22 cellular contexts compared by ENCODE assay signal in the genomic region with DNA sequence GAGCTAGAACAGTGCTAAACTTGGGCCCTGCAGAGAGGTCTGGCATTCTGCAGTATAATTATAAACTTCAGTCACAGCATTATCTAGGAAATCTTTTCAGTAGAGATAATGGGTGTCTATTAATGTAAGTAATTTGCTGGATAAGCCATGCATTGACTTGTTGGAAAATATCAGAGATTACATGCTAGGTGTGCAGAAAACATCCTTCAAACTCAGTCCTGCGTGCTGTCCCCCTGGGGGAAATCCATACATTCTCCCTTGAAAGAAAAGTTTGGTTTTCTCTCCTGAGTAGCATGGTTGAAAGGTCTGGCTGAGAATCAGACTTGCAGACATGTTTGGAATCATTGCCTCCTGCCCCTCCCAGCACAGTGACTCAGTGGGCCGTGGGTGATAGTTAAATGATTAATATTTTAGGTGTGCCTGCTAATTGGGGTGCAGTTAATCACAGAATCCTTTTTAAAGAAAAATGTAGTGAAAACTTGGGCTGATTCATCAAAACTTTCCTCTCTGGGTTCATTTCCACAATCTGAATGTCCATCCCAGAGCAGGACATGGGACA. TPM values are rescaled to one million over a fixed set of nuclear protein-coding genes. Genes with fewer than 3 reads are reported as not detected.
DNase-seq lines count a peak whose midpoint lies in the region; ATAC-seq and TF ChIP-seq lines count a peak whose summit lies in the region.
"Had no signal": no experiment of that assay in that cellular context is flagged by ENCODE, and none has a peak within 500 bp of the region (broad histone marks: within the 10 kb centered on the region; RNA-seq: fewer than 3 reads in every experiment).

No MANE protein-coding gene starts in this region.

- no peaks in the 10 kb centered on the region for H4K20me1 ChIP-seq in mammary epithelial cell (ENCODE audit: insufficient read depth, low read length)

- peak overlapping the region; percentile 46 for H2AFZ ChIP-seq in mammary epithelial cell (ENCODE audit: low read depth, low read length)

- TF ChIP-seq CTCF in mammary epithelial cell (conservative IDR thresholded peaks at IDR 0.05 in 1 of 2, IDR thresholded peaks at IDR 0.05 in 1 of 2; ENCODE audit: extremely low read depth in 1 of 2, insufficient read depth in 1 of 2, low read depth in 1 of 2, low read length in 2 of 2) = no peak
- TF ChIP-seq CTCF in MCF 10A (IDR thresholded peaks at IDR 0.05; ENCODE audit: unreplicated experiment) = no peak
- no peak for TF ChIP-seq CTCF in foreskin keratinocyte (conservative IDR thresholded peaks at IDR 0.05)
- TF ChIP-seq CTCF in type B pancreatic cell (conservative IDR thresholded peaks at IDR 0.05) = no peak

- H3K4me2 ChIP-seq in mammary epithelial cell (ENCODE audit: insufficient read depth, low read depth, low read length) = no peak overlapping the region

- no peak overlapping the region for H3K27ac ChIP-seq in mammary epithelial cell (ENCODE audit: insufficient read depth, low read depth, low read length)
- no peak overlapping the region for H3K27ac ChIP-seq in foreskin keratinocyte
- H3K27ac ChIP-seq: HL-60 had no signal

- in situ Hi-C loops in mammary epithelial cell (cut with MboI; ENCODE audit: low sequenced_read_pairs in 2 of 2) = no loop called here

- H3K9me3 Mint-ChIP-seq in MCF 10A (ENCODE audit: unreplicated experiment) (no peaks in the 10 kb centered on the region), type B pancreatic cell (no peaks in the 10 kb centered on the region)
- no peaks in the 10 kb centered on the region for H3K9me3 Mint-ChIP-seq in stimulated activated naive CD8-positive, alpha-beta T cell treated with anti-CD3 and anti-CD28 coated beads, Interleukin-15, amount 100 ng/mL, for 72 hours
- H3K9me3 Mint-ChIP-seq: CD4-positive, CD25-positive, alpha-beta regulatory T cell; CD8-positive, alpha-beta memory T cell had no signal

- no peak for DNase-seq in mammary epithelial cell
- no peak for DNase-seq in MCF 10A (ENCODE audit: unreplicated experiment)
- DNase-seq in foreskin keratinocyte = no peak
- no peak for DNase-seq in type B pancreatic cell (ENCODE audit: extremely low spot score, unreplicated experiment)
- no peak for DNase-seq in stimulated activated naive CD8-positive, alpha-beta T cell treated with anti-CD3 and anti-CD28 coated beads, Interleukin-15, amount 100 ng/mL, for 72 hours
- DNase-seq in NCI-H1694 (lab: John Stamatoyannopoulos, UW) = no peak
- DNase-seq: ACHN; BE2C; C1 segment of cervical spinal cord; CD4-positive, CD25-positive, alpha-beta regulatory T cell; CD8-positive, alpha-beta memory T cell; COR-L47; DMS 273 treated with DMSO at 0.1 percent for 48 hours; DMS53; DND-41; EL; H9 had no signal

- H3K36me3 Mint-ChIP-seq in MCF 10A (ENCODE audit: insufficient read depth, unreplicated experiment) = no peaks in the 10 kb centered on the region
- H3K36me3 Mint-ChIP-seq in type B pancreatic cell = no peaks in the 10 kb centered on the region
- H3K36me3 Mint-ChIP-seq: CD4-positive, CD25-positive, alpha-beta regulatory T cell had no signal

- H3K27me3 Mint-ChIP-seq in MCF 10A (ENCODE audit: insufficient read depth, unreplicated experiment) = no peaks in the 10 kb centered on the region
- no peaks in the 10 kb centered on the region for H3K27me3 Mint-ChIP-seq in type B pancreatic cell
- peaks cover 8% of the 10 kb centered on the region for H3K27me3 Mint-ChIP-seq in stimulated activated naive CD8-positive, alpha-beta T cell treated with anti-CD3 and anti-CD28 coated beads, Interleukin-15, amount 100 ng/mL, for 72 hours

- BruUV-seq in mammary epithelial cell (replicated peaks; lab: Mats Ljungman, UMichigan) (no TSS peak), MCF 10A (replicated peaks; lab: Mats Ljungman, UMichigan) (no TSS peak)

- peaks cover 8% of the 10 kb centered on the region for H3K4me1 ChIP-seq in mammary epithelial cell (ENCODE audit: insufficient read depth, low read length)
- no peaks in the 10 kb centered on the region for H3K4me1 ChIP-seq in foreskin keratinocyte
- H3K4me1 ChIP-seq: BE2C had no signal

- no peak overlapping the region for H3K27ac Mint-ChIP-seq in MCF 10A (ENCODE audit: low read depth, unreplicated experiment)
- H3K27ac Mint-ChIP-seq in type B pancreatic cell = peak overlapping the region; percentile 60
- no peak overlapping the region for H3K27ac Mint-ChIP-seq in stimulated activated naive CD8-positive, alpha-beta T cell treated with anti-CD3 and anti-CD28 coated beads, Interleukin-15, amount 100 ng/mL, for 72 hours
- H3K27ac Mint-ChIP-seq: CD4-positive, CD25-positive, alpha-beta regulatory T cell; CD8-positive, alpha-beta memory T cell; H9 had no signal

- POLR2A ChIA-PET in MCF 10A (lab: Yijun Ruan, JAX) = interaction anchor here (0.7 kb wide), 2 partner anchors 19 to 115 kb away, joined by 3 to 4 read pairs; no protein-coding TSS in a partner anchor

- H3K9me3 ChIP-seq in mammary epithelial cell (replicated peaks; ENCODE audit: insufficient read depth, low read length) = no peaks in the 10 kb centered on the region
- H3K9me3 ChIP-seq: BE2C had no signal

- no peak overlapping the region for H3K4me3 ChIP-seq in mammary epithelial cell (replicated peaks in 1 of 3; ENCODE audit: insufficient read depth in 1 of 3, low read depth in 2 of 3, low read length in 3 of 3)
- H3K4me3 ChIP-seq: GM12878 had no signal

- H3K4me1 Mint-ChIP-seq in MCF 10A (ENCODE audit: insufficient read depth, unreplicated experiment) = peaks cover 12% of the 10 kb centered on the region
- peaks cover 10% of the 10 kb centered on the region for H3K4me1 Mint-ChIP-seq in type B pancreatic cell (ENCODE audit: unreplicated experiment)
- H3K4me1 Mint-ChIP-seq in stimulated activated naive CD8-positive, alpha-beta T cell treated with anti-CD3 and anti-CD28 coated beads, Interleukin-15, amount 100 ng/mL, for 72 hours = no peaks in the 10 kb centered on the region
- H3K4me1 Mint-ChIP-seq: CD4-positive, CD25-positive, alpha-beta regulatory T cell; CD8-positive, alpha-beta memory T cell; H9 had no signal

- 44% methylated on average over 2 of the region's 2 CpGs for WGBS in mammary epithelial cell (ENCODE audit: low coverage, missing lambda C conversion rate)

- peak; percentile 19 for ATAC-seq in foreskin keratinocyte
- ATAC-seq in stimulated activated naive CD8-positive, alpha-beta T cell treated with anti-CD3 and anti-CD28 coated beads, Interleukin-15, amount 100 ng/mL, for 72 hours = no peak
- ATAC-seq: GM12878 had no signal

- no peaks in the 10 kb centered on the region for H3K79me2 ChIP-seq in mammary epithelial cell (ENCODE audit: insufficient read depth, low read length)

- H3K4me3 Mint-ChIP-seq in MCF 10A (ENCODE audit: unreplicated experiment) (no peak overlapping the region), type B pancreatic cell (no peak overlapping the region)
- H3K4me3 Mint-ChIP-seq in stimulated activated naive CD8-positive, alpha-beta T cell treated with anti-CD3 and anti-CD28 coated beads, Interleukin-15, amount 100 ng/mL, for 72 hours = no peak overlapping the region
- H3K4me3 Mint-ChIP-seq: CD4-positive, CD25-positive, alpha-beta regulatory T cell; CD8-positive, alpha-beta memory T cell; H9 had no signal

- dilution Hi-C loops in mammary epithelial cell (cut with HindIII; ENCODE audit: low sequenced_read_pairs) = no loop called here

- intact Hi-C loops in mammary epithelial cell (cut with micrococcal nuclease) = no loop called here
- intact Hi-C loops in MCF 10A (cut with micrococcal nuclease) = no loop called here

- H3K9ac ChIP-seq in mammary epithelial cell (ENCODE audit: insufficient read depth, low read length) = no peak overlapping the region

- H3K27me3 ChIP-seq in mammary epithelial cell (ENCODE audit: insufficient read depth, low read length) = no peaks in the 10 kb centered on the region
- no peaks in the 10 kb centered on the region for H3K27me3 ChIP-seq in foreskin keratinocyte
- H3K27me3 ChIP-seq: BE2C had no signal

- no peaks in the 10 kb centered on the region for H3K36me3 ChIP-seq in mammary epithelial cell (ENCODE audit: insufficient read depth, low read length)
- H3K36me3 ChIP-seq: BE2C had no signal

- CTCF ChIA-PET in mammary epithelial cell (lab: Charles Lee; ENCODE audit: low non-redundant PET) = no interaction called here
- CTCF ChIA-PET in MCF 10A (lab: Yijun Ruan, JAX) = interaction anchor here (0.9 to 1.0 kb wide), 2 partner anchors 48 to 50 kb away, joined by 3 to 4 read pairs; no protein-coding TSS in a partner anchor

RNA-seq across cellular contexts. Expression of gene PRXL2A, which starts 13.9 kb away (rescaled TPM):
- 10 to 100 TPM; 11.0 to 58.6 TPM for total RNA-seq in mammary epithelial cell
- 34.8 TPM for polyA plus RNA-seq in mammary epithelial cell
- polyA minus RNA-seq in mammary epithelial cell = 14.7 TPM
- total RNA-seq in MCF 10A (2022) = 6.0 and 6.7 TPM in 2 replicates
- total RNA-seq in foreskin keratinocyte = 39.8 and 53.7 TPM in 2 replicates
- 35.0 and 58.5 TPM in 2 replicates for polyA plus RNA-seq in foreskin keratinocyte
- 73.5 and 89.2 TPM in 2 replicates for total RNA-seq in type B pancreatic cell (ENCODE audit: low replicate concordance)

RNA-seq across cellular contexts. Expression of gene DYDC2, which starts 37.9 kb away (rescaled TPM):
- total RNA-seq in mammary epithelial cell = under 1 TPM in 1 of 2 donors, not detected in 1; 0.54 TPM
- not detected for polyA plus RNA-seq in mammary epithelial cell
- polyA minus RNA-seq in mammary epithelial cell = not detected
- not detected in 2 replicates for total RNA-seq in MCF 10A (2022)
- total RNA-seq in foreskin keratinocyte = 0.14 and 0.28 TPM in 2 replicates
- polyA plus RNA-seq in foreskin keratinocyte = 0.31 and 0.50 TPM in 2 replicates
- total RNA-seq in type B pancreatic cell (ENCODE audit: low replicate concordance) = 1.1 TPM in 1 of 2 replicates, not detected in the other
- total RNA-seq: CD4-positive, CD25-positive, alpha-beta regulatory T cell; CD8-positive, alpha-beta memory T cell; G401; GM12878 had no signal
- polyA plus RNA-seq: CD4-positive, CD25-positive, alpha-beta regulatory T cell; CD8-positive, alpha-beta memory T cell had no signal

RNA-seq across cellular contexts. Expression of gene DYDC1, which starts 37.9 kb away (rescaled TPM):
- total RNA-seq in mammary epithelial cell = not detected
- not detected for polyA plus RNA-seq in mammary epithelial cell
- polyA minus RNA-seq in mammary epithelial cell = not detected
- not detected in 2 replicates for total RNA-seq in MCF 10A (2022)
- total RNA-seq in foreskin keratinocyte = not detected in 2 replicates
- not detected in 2 replicates for polyA plus RNA-seq in foreskin keratinocyte
- total RNA-seq in type B pancreatic cell (ENCODE audit: low replicate concordance) = 0.46 TPM in 1 of 2 replicates, not detected in the other
- total RNA-seq: CD4-positive, CD25-positive, alpha-beta regulatory T cell; CD8-positive, alpha-beta memory T cell; G401; GM12878; H1; H9; HT1080 had no signal
- polyA plus RNA-seq: CD4-positive, CD25-positive, alpha-beta regulatory T cell; CD8-positive, alpha-beta memory T cell; GM12878; H1 had no signal

RNA-seq across cellular contexts. Expression of gene TSPAN14, which starts 59.7 kb away (rescaled TPM):
- 100 to 1,000 TPM in 1 of 2 donors, 10 to 100 TPM in 1; 47.8 to 102 TPM for total RNA-seq in mammary epithelial cell
- polyA plus RNA-seq in mammary epithelial cell = 97.2 TPM
- polyA minus RNA-seq in mammary epithelial cell = 85.5 TPM
- total RNA-seq in MCF 10A (2022) = 46.9 and 53.7 TPM in 2 replicates
- 105 and 139 TPM in 2 replicates for total RNA-seq in foreskin keratinocyte
- polyA plus RNA-seq in foreskin keratinocyte = 76.4 and 110 TPM in 2 replicates
- total RNA-seq in type B pancreatic cell (ENCODE audit: low replicate concordance) = 111 and 159 TPM in 2 replicates
